10 cellular contexts compared by ENCODE assay signal in genomic region chr10:56359837-56360236, GRCh38. TPM values are rescaled to one million over a fixed set of nuclear protein-coding genes. Genes with fewer than 3 reads are reported as not detected.
DNase-seq lines count a peak whose midpoint lies in the region; ATAC-seq and TF ChIP-seq lines count a peak whose summit lies in the region.
"Had no signal": no experiment of that assay in that cellular context is flagged by ENCODE, and none has a peak within 500 bp of the region (broad histone marks: within the 10 kb centered on the region; RNA-seq: fewer than 3 reads in every experiment).

No MANE protein-coding gene starts in this region.

- H3K23ac ChIP-seq in trophoblast cell (ENCODE audit: low read length): no peak overlapping the region

- H4K20me1 ChIP-seq in OCI-LY3 (ENCODE audit: insufficient read depth, low read length): no peaks in the 10 kb centered on the region

- H3K9me3 ChIP-seq in OCI-LY3 (ENCODE audit: insufficient read depth, low read length): no peaks in the 10 kb centered on the region
- no peaks in the 10 kb centered on the region for H3K9me3 ChIP-seq in trophoblast cell (ENCODE audit: insufficient read depth, low read depth, low read length)

- no CpG with 5 or more reads among the region's 4 CpGs for WGBS in trophoblast cell (ENCODE audit: extremely low coverage, insufficient coverage, insufficient read length)

- no peak for ATAC-seq in effector memory CD8-positive, alpha-beta T cell (replicated peaks)
- no peak for ATAC-seq in HG02885 (IDR thresholded peaks at IDR 0.05; ENCODE audit: poor library complexity, unreplicated experiment)

- peak overlapping the region; percentile 94 for H3K4me3 Mint-ChIP-seq in T-helper 1 cell treated with Interleukin-12 subunit alpha and Interleukin-12 subunit beta and Interleukin-4 antibody, amounts not matched to agents 30 μg/mL and 1 μg/mL, for 36 hours
- peak overlapping the region; percentile 89 to 92 for H3K4me3 Mint-ChIP-seq in effector memory CD8-positive, alpha-beta T cell

- H3K4ac ChIP-seq in trophoblast cell (ENCODE audit: low read depth, low read length): peak overlapping the region; percentile 10

- no peak overlapping the region for H2BK120ac ChIP-seq in trophoblast cell (ENCODE audit: insufficient read depth, low read length, poor library complexity)

- H3K27me3 Mint-ChIP-seq in T-helper 1 cell treated with Interleukin-12 subunit alpha and Interleukin-12 subunit beta and Interleukin-4 antibody, amounts not matched to agents 30 μg/mL and 1 μg/mL, for 36 hours (ENCODE audit: low read depth): no peaks in the 10 kb centered on the region
- H3K27me3 Mint-ChIP-seq in effector memory CD8-positive, alpha-beta T cell: no peaks in the 10 kb centered on the region

- peak overlapping the region; percentile 2 for H4K8ac ChIP-seq in trophoblast cell (ENCODE audit: low read depth, low read length)

- no peak overlapping the region for H3K14ac ChIP-seq in trophoblast cell (ENCODE audit: low read length)

- no peak overlapping the region for H3K27ac ChIP-seq in OCI-LY3 (ENCODE audit: low read length)
- H3K27ac ChIP-seq in trophoblast cell (ENCODE audit: low read depth, low read length): no peak overlapping the region

- H3K36me3 ChIP-seq in OCI-LY3 (replicated peaks; ENCODE audit: low read depth, low read length) (peaks cover 22% of the 10 kb centered on the region), trophoblast cell (ENCODE audit: control insufficient read depth in 1 of 2, insufficient read depth in 2 of 2, low read length in 2 of 2) (peaks cover 18 to 23% of the 10 kb centered on the region in 2 experiments)

- H4K12ac ChIP-seq in trophoblast cell (ENCODE audit: low read depth, low read length): no peak overlapping the region

- H2BK12ac ChIP-seq in trophoblast cell (ENCODE audit: low read length): no peak overlapping the region

- H3K9ac ChIP-seq in OCI-LY3 (ENCODE audit: low read length): peak overlapping the region; percentile 98; the same call in 1 of the 2 replicates
- no peak overlapping the region for H3K9ac ChIP-seq in trophoblast cell (ENCODE audit: low read length)

- H2AK5ac ChIP-seq in trophoblast cell (ENCODE audit: low read length): no peak overlapping the region

- peak overlapping the region; percentile 91 for H3K4me2 ChIP-seq in OCI-LY3 (ENCODE audit: low read length)
- H3K4me2 ChIP-seq in trophoblast cell (ENCODE audit: low read length): peak overlapping the region; percentile 67

- H3K4me3 ChIP-seq in OCI-LY3 (ENCODE audit: low read length) (peak overlapping the region; percentile 99), trophoblast cell (ENCODE audit: low read depth, low read length) (no peak overlapping the region)

- peaks cover 42% of the 10 kb centered on the region for H3K79me2 ChIP-seq in OCI-LY3 (ENCODE audit: low read length)
- H3K79me2 ChIP-seq in trophoblast cell (ENCODE audit: control insufficient read depth, insufficient read depth, low read length, poor library complexity): peaks cover 4% of the 10 kb centered on the region

- no peak overlapping the region for H2AFZ ChIP-seq in OCI-LY3 (ENCODE audit: low read depth, low read length)
- H2AFZ ChIP-seq in trophoblast cell (ENCODE audit: insufficient read depth, low read length, poor library complexity): no peak overlapping the region

- H3K27ac Mint-ChIP-seq in T-helper 1 cell treated with Interleukin-12 subunit alpha and Interleukin-12 subunit beta and Interleukin-4 antibody, amounts not matched to agents 30 μg/mL and 1 μg/mL, for 36 hours: no peak overlapping the region
- H3K27ac Mint-ChIP-seq in effector memory CD8-positive, alpha-beta T cell: peak overlapping the region in 1 of 2 donors; percentile 86

- H3K4me1 Mint-ChIP-seq in T-helper 1 cell treated with Interleukin-12 subunit alpha and Interleukin-12 subunit beta and Interleukin-4 antibody, amounts not matched to agents 30 μg/mL and 1 μg/mL, for 36 hours (ENCODE audit: low read depth): peaks cover 43% of the 10 kb centered on the region
- peaks cover 18 to 26% of the 10 kb centered on the region in 2 donors for H3K4me1 Mint-ChIP-seq in effector memory CD8-positive, alpha-beta T cell (ENCODE audit: low read depth in 2 of 2)

- H3K4me1 ChIP-seq in OCI-LY3 (ENCODE audit: low read length): peaks cover 9% of the 10 kb centered on the region
- peaks cover 7% of the 10 kb centered on the region in 2 experiments for H3K4me1 ChIP-seq in trophoblast cell (ENCODE audit: control insufficient read depth in 1 of 2, insufficient read depth in 2 of 2, low read length in 2 of 2)

- peaks cover 3% of the 10 kb centered on the region for H3K79me1 ChIP-seq in trophoblast cell (ENCODE audit: low read length)

- no peaks in the 10 kb centered on the region for H3K27me3 ChIP-seq in OCI-LY3 (ENCODE audit: low read depth, low read length)
- H3K27me3 ChIP-seq in trophoblast cell (ENCODE audit: insufficient read depth, low read length): no peaks in the 10 kb centered on the region

- H3K18ac ChIP-seq in trophoblast cell (ENCODE audit: low read length): no peak overlapping the region

- no peak overlapping the region for H2BK5ac ChIP-seq in trophoblast cell (ENCODE audit: low read depth, low read length, poor library complexity)

- DNase-seq in T-helper 1 cell: no peak
- no peak for DNase-seq in effector memory CD8-positive, alpha-beta T cell
- DNase-seq in trophoblast cell: no peak
- no peak for DNase-seq in SIG-M5 (lab: John Stamatoyannopoulos, UW)
- DNase-seq in central memory CD4-positive, alpha-beta T cell: no peak
- DNase-seq: ACHN, occipital lobe had no signal

- TF ChIP-seq CTCF in OCI-LY3 (IDR thresholded peaks at IDR 0.05; ENCODE audit: low read depth, low read length): no peak

- H3K9me3 Mint-ChIP-seq in T-helper 1 cell treated with Interleukin-12 subunit alpha and Interleukin-12 subunit beta and Interleukin-4 antibody, amounts not matched to agents 30 μg/mL and 1 μg/mL, for 36 hours: no peaks in the 10 kb centered on the region
- no peaks in the 10 kb centered on the region for H3K9me3 Mint-ChIP-seq in effector memory CD8-positive, alpha-beta T cell

- no peak overlapping the region for H4K91ac ChIP-seq in trophoblast cell (ENCODE audit: low read depth, low read length)

- H3K36me3 Mint-ChIP-seq in T-helper 1 cell treated with Interleukin-12 subunit alpha and Interleukin-12 subunit beta and Interleukin-4 antibody, amounts not matched to agents 30 μg/mL and 1 μg/mL, for 36 hours (ENCODE audit: low read depth): peaks cover 24% of the 10 kb centered on the region
- peaks cover 16% of the 10 kb centered on the region for H3K36me3 Mint-ChIP-seq in effector memory CD8-positive, alpha-beta T cell (ENCODE audit: insufficient read depth)

RNA-seq across cellular contexts. Expression of gene ZWINT, which starts 1.2 kb away (rescaled TPM):
- polyA plus RNA-seq in trophoblast cell (2013): 38.0 and 39.0 TPM in 2 replicates
